ENCODE assay signal across 1 cellular context in the genomic region with DNA sequence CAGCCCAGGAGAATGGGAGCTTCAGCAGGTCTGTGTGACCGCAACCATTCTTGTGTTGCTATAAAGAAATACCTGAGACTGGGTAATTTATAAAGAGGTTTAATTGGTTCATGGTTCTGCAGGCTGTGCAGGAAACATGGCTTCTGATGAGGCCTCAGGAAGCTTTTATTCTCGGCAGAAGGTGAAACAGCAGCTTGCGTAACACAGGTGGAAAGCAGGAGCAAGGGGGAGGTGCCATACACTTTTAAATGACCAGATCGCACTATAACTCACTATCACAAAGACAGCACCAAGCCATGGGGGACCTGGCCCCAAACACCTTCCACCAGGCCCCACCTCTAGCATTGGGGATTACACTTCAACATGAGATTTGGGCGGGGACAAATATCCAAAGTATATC.
TF ChIP-seq lines count a peak whose summit lies in the region.

No MANE protein-coding gene starts in this region.

TF ChIP-seq in H1, 55 proteins besides CTCF, POLR2A, EP300 and RAD21:
- TF ChIP-seq TEAD4 (IDR thresholded peaks at IDR 0.05; ENCODE audit: low read depth, low read length) (no peak), CHD1 (IDR thresholded peaks at IDR 0.05; ENCODE audit: low read depth, low read length) (no peak), TBP (IDR thresholded peaks at IDR 0.05; ENCODE audit: low read depth, low read length) (no peak), SP1 (IDR thresholded peaks at IDR 0.05; ENCODE audit: low read depth, low read length) (no peak), KDM1A (IDR thresholded peaks at IDR 0.05; ENCODE audit: borderline replicate concordance, low read length) (no peak), CEBPB (IDR thresholded peaks at IDR 0.05; ENCODE audit: low read depth, low read length) (peak; percentile 59; the same call in 1 of the 2 replicates)
